In genomic region chr12:45789025-45789424, GRCh38 we compare ENCODE assay signal across 12 cellular contexts. TPM values are rescaled to one million over a fixed set of nuclear protein-coding genes. Genes with fewer than 3 reads are reported as not detected.
DNase-seq lines count a peak whose midpoint lies in the region; ATAC-seq and TF ChIP-seq lines count a peak whose summit lies in the region.
"Had no signal": no experiment of that assay in that cellular context is flagged by ENCODE, and none has a peak within 500 bp of the region (broad histone marks: within the 10 kb centered on the region; RNA-seq: fewer than 3 reads in every experiment).

No MANE protein-coding gene starts in this region.

- CTCF ChIA-PET in AG04449 (lab: Yijun Ruan, JAX) = no interaction called here

- H3K4me3 Mint-ChIP-seq in endothelial cell (ENCODE audit: unreplicated experiment) = no peak overlapping the region
- H3K4me3 Mint-ChIP-seq: activated T-cell treated with anti-CD3 and anti-CD28 coated beads, Interleukin-2, amount 50 U/mL, for 72 hours had no signal

- TF ChIP-seq POLR2A in erythroblast (IDR thresholded peaks at IDR 0.05; ENCODE audit: low read length) = no peak

- DNase-seq in AG04449 (ENCODE audit: low read depth, low spot score) (peak; percentile 21), NCI-H460 (ENCODE audit: extremely low read depth, low read depth) (peak; percentile 23), fibroblast of peridontal ligament (ENCODE audit: extremely low read depth) (peak; percentile 82), erythroblast (lab: John Stamatoyannopoulos, UW) (no peak), endothelial cell (ENCODE audit: low spot score) (no peak), NCI-H2107 (lab: John Stamatoyannopoulos, UW) (no peak)
- DNase-seq: activated T-cell treated with anti-CD3 and anti-CD28 coated beads, Interleukin-2, amount 50 U/mL, for 72 hours; esophagus squamous epithelium; NCI-H1694 treated with DMSO at 0.1 percent for 48 hours; stimulated activated naive CD8-positive, alpha-beta T cell treated with anti-CD3 and anti-CD28 coated beads, Interleukin-15, Interleukin-2, amounts not matched to agents 100 U/mL and 50 U/mL, for 24 hours had no signal

- ATAC-seq in GM18511 (IDR thresholded peaks at IDR 0.05; ENCODE audit: unreplicated experiment) (peak; percentile 68), HG03045 (IDR thresholded peaks at IDR 0.05; ENCODE audit: unreplicated experiment) (no peak)
- ATAC-seq: activated T-cell treated with anti-CD3 and anti-CD28 coated beads, Interleukin-2, amount 50 U/mL, for 72 hours; stimulated activated naive CD8-positive, alpha-beta T cell treated with anti-CD3 and anti-CD28 coated beads, Interleukin-15, Interleukin-2, amounts not matched to agents 100 U/mL and 50 U/mL, for 24 hours had no signal

- no peak overlapping the region for H3K27ac Mint-ChIP-seq in endothelial cell (ENCODE audit: unreplicated experiment)
- H3K27ac Mint-ChIP-seq: activated T-cell treated with anti-CD3 and anti-CD28 coated beads, Interleukin-2, amount 50 U/mL, for 72 hours had no signal

- H3K27me3 Mint-ChIP-seq in endothelial cell (ENCODE audit: unreplicated experiment) = no peaks in the 10 kb centered on the region

- H3K4me3 ChIP-seq in AG04449 (ENCODE audit: low read depth, low read length) = no peak overlapping the region
- H3K4me3 ChIP-seq: esophagus squamous epithelium had no signal

- H3K9me3 Mint-ChIP-seq in endothelial cell (ENCODE audit: unreplicated experiment) = no peaks in the 10 kb centered on the region
- H3K9me3 Mint-ChIP-seq: activated T-cell treated with anti-CD3 and anti-CD28 coated beads, Interleukin-2, amount 50 U/mL, for 72 hours had no signal

- H3K4me1 Mint-ChIP-seq in endothelial cell (ENCODE audit: unreplicated experiment) = no peaks in the 10 kb centered on the region

- H3K36me3 Mint-ChIP-seq in endothelial cell (ENCODE audit: low read depth, unreplicated experiment) = no peaks in the 10 kb centered on the region

- POLR2A ChIA-PET in AG04449 (lab: Yijun Ruan, JAX) = no interaction called here

- TF ChIP-seq CTCF in AG04449 (IDR thresholded peaks at IDR 0.05; ENCODE audit: insufficient read depth, low read length, missing control alignments) (no peak), endothelial cell (IDR thresholded peaks at IDR 0.05; ENCODE audit: unreplicated experiment) (no peak)

RNA-seq across cellular contexts. Expression of gene ARID2, which starts 59.5 kb away (rescaled TPM):
- 29.0 and 32.1 TPM in 2 replicates for total RNA-seq in NCI-H460 (2014; rRNA removed; shearing (Covaris generic))
- polyA plus RNA-seq in NCI-H460 (2014; cell fraction: nucleus; rRNA removed) = 10.7 and 14.3 TPM in 2 replicates
- 46.3 TPM for total RNA-seq in endothelial cell (ENCODE audit: unreplicated experiment)

Comparison
In these comparisons a context has a peak if more than half of its experiments do, and no peak if none do; other contexts are left out.
1. DNase-seq: peak in AG04449 (single experiment), NCI-H460 (single experiment) and fibroblast of peridontal ligament (single experiment); none in erythroblast (0 of 2), endothelial cell (single experiment) and NCI-H2107 (single experiment).